ENCODE assay signal across 22 cellular contexts in genomic region chr4:18636001-18636680, GRCh38.
A peak's percentile ranks its signal among the peaks of the same experiment; 100 is the strongest.
DNase-seq lines count a peak whose midpoint lies in the region; ATAC-seq lines count a peak whose summit lies in the region.
"Had no signal": no experiment of that assay in that cellular context is flagged by ENCODE, and none has a peak within 500 bp of the region (broad histone marks: within the 10 kb centered on the region; RNA-seq: fewer than 3 reads in every experiment).

No MANE protein-coding gene starts in this region.

- ATAC-seq in HG03280 (IDR thresholded peaks at IDR 0.05; ENCODE audit: unreplicated experiment): no peak
- ATAC-seq in GM21526 (IDR thresholded peaks at IDR 0.05; ENCODE audit: low FRiP score, unreplicated experiment): no peak
- ATAC-seq: A549, GM12878 had no signal

- DNase-seq in SK-MEL-5 (ENCODE audit: low read depth, low spot score) (peak; percentile 33), globus pallidus (ENCODE audit: low spot score) (peak; percentile 12), pons (ENCODE audit: low spot score) (peak; percentile 40), MV-4-11 (lab: John Stamatoyannopoulos, UW) (no peak), KG1 (lab: John Stamatoyannopoulos, UW) (no peak)
- DNase-seq: C1 segment of cervical spinal cord; Caco-2; CD4-positive, alpha-beta memory T cell; GDM1; Karpas-422; NCI-H1105; NCI-H1436 treated with DMSO at 0.1 percent for 48 hours; NCI-H1930; NCI-H446; NCI-H524 treated with DMSO at 0.1 percent for 48 hours; NCI-H82; RPMI8226; SHP77 had no signal

- in situ Hi-C loops in SK-MEL-5 (cut with HindIII; ENCODE audit: low pct_unique_long_range_greater_than_20kb, low sequenced_read_pairs): no loop called here

Comparison
In these comparisons a context has a peak if more than half of its experiments do, and no peak if none do; other contexts are left out.
1. DNase-seq: peak in SK-MEL-5 (single experiment), globus pallidus (single experiment) and pons (single experiment); none in MV-4-11 (single experiment) and KG1 (single experiment).